19 cellular contexts compared by ENCODE assay signal in genomic region chr7:114786455-114786854, GRCh38.
DNase-seq lines count a peak whose midpoint lies in the region; ATAC-seq lines count a peak whose summit lies in the region.
"Had no signal": no experiment of that assay in that cellular context is flagged by ENCODE, and none has a peak within 500 bp of the region (broad histone marks: within the 10 kb centered on the region; RNA-seq: fewer than 3 reads in every experiment).

No MANE protein-coding gene starts in this region.

- H3K36me3 ChIP-seq in effector memory CD4-positive, alpha-beta T cell (ENCODE audit: control insufficient read depth, insufficient read depth, low read length) = no peaks in the 10 kb centered on the region
- H3K36me3 ChIP-seq: HAP-1 had no signal

- peak overlapping the region; percentile 10 for H3K4me3 ChIP-seq in effector memory CD4-positive, alpha-beta T cell (ENCODE audit: insufficient read depth, low read depth, low read length, poor library complexity, severe bottlenecking)
- H3K4me3 ChIP-seq: HAP-1 had no signal

- DNase-seq in activated T-cell treated with anti-CD3 and anti-CD28 coated beads, Interleukin-2, amount 50 U/mL, for 24 hours = no peak
- DNase-seq in activated T-cell treated with anti-CD3 and anti-CD28 coated beads, Interleukin-2, amount 50 U/mL, for 4 hours = no peak
- peak; percentile 35 for DNase-seq in activated CD4-positive, alpha-beta memory T cell treated with anti-CD3 and anti-CD28 coated beads for 36 hours
- DNase-seq in effector memory CD4-positive, alpha-beta T cell = no peak
- DNase-seq: ACHN; AML-193; DMS79; NCI-H187; NCI-H345; NCI-H526; NK-92 treated with Interleukin-12 subunit alpha and Interleukin-12 subunit beta, amount 100 ng/mL, for 24 hours; RPMI8226; SIG-M5 had no signal

- peaks cover 8% of the 10 kb centered on the region for H3K27me3 Mint-ChIP-seq in activated T-cell treated with anti-CD3 and anti-CD28 coated beads, Interleukin-2, amount 50 U/mL, for 24 hours
- H3K27me3 Mint-ChIP-seq in activated T-cell treated with anti-CD3 and anti-CD28 coated beads, Interleukin-2, amount 50 U/mL, for 4 hours (ENCODE audit: low read depth) = peaks cover 11% of the 10 kb centered on the region
- H3K27me3 Mint-ChIP-seq in activated CD4-positive, alpha-beta memory T cell treated with anti-CD3 and anti-CD28 coated beads for 36 hours = peaks cover 3% of the 10 kb centered on the region

- peak overlapping the region; percentile 39 for H3K4me3 Mint-ChIP-seq in activated T-cell treated with anti-CD3 and anti-CD28 coated beads, Interleukin-2, amount 50 U/mL, for 24 hours
- no peak overlapping the region for H3K4me3 Mint-ChIP-seq in activated T-cell treated with anti-CD3 and anti-CD28 coated beads, Interleukin-2, amount 50 U/mL, for 4 hours
- H3K4me3 Mint-ChIP-seq in activated CD4-positive, alpha-beta memory T cell treated with anti-CD3 and anti-CD28 coated beads for 36 hours = peak overlapping the region; percentile 35
- H3K4me3 Mint-ChIP-seq: CD14-positive monocyte had no signal

- H3K9me3 ChIP-seq in effector memory CD4-positive, alpha-beta T cell (ENCODE audit: control insufficient read depth, low read length) = no peaks in the 10 kb centered on the region
- H3K9me3 ChIP-seq: HAP-1 had no signal

- no peak overlapping the region for H3K27ac ChIP-seq in effector memory CD4-positive, alpha-beta T cell (ENCODE audit: insufficient read depth, low read length, poor library complexity, severe bottlenecking)
- H3K27ac ChIP-seq: HL-60 had no signal

- H3K9me3 Mint-ChIP-seq in activated T-cell treated with anti-CD3 and anti-CD28 coated beads, Interleukin-2, amount 50 U/mL, for 24 hours = peaks cover 7% of the 10 kb centered on the region
- peaks cover 3% of the 10 kb centered on the region for H3K9me3 Mint-ChIP-seq in activated T-cell treated with anti-CD3 and anti-CD28 coated beads, Interleukin-2, amount 50 U/mL, for 4 hours
- no peaks in the 10 kb centered on the region for H3K9me3 Mint-ChIP-seq in activated CD4-positive, alpha-beta memory T cell treated with anti-CD3 and anti-CD28 coated beads for 36 hours

- peaks cover 62% of the 10 kb centered on the region for H3K4me1 Mint-ChIP-seq in activated T-cell treated with anti-CD3 and anti-CD28 coated beads, Interleukin-2, amount 50 U/mL, for 24 hours (ENCODE audit: low read depth)
- H3K4me1 Mint-ChIP-seq in activated T-cell treated with anti-CD3 and anti-CD28 coated beads, Interleukin-2, amount 50 U/mL, for 4 hours (ENCODE audit: low read depth) = peaks cover 32% of the 10 kb centered on the region
- H3K4me1 Mint-ChIP-seq in activated CD4-positive, alpha-beta memory T cell treated with anti-CD3 and anti-CD28 coated beads for 36 hours (ENCODE audit: low read depth) = peaks cover 51% of the 10 kb centered on the region
- H3K4me1 Mint-ChIP-seq: CD14-positive monocyte had no signal

- no peak for ATAC-seq in activated T-cell treated with anti-CD3 and anti-CD28 coated beads, Interleukin-2, amount 50 U/mL, for 4 hours
- ATAC-seq in HG02885 (IDR thresholded peaks at IDR 0.05; ENCODE audit: poor library complexity, unreplicated experiment) (peak; percentile 44), GM19351 (IDR thresholded peaks at IDR 0.05; ENCODE audit: unreplicated experiment) (no peak), HG02588 (IDR thresholded peaks at IDR 0.05; ENCODE audit: unreplicated experiment) (no peak)

- H3K36me3 Mint-ChIP-seq in activated T-cell treated with anti-CD3 and anti-CD28 coated beads, Interleukin-2, amount 50 U/mL, for 24 hours (ENCODE audit: low read depth) = peaks cover 2% of the 10 kb centered on the region
- H3K36me3 Mint-ChIP-seq in activated T-cell treated with anti-CD3 and anti-CD28 coated beads, Interleukin-2, amount 50 U/mL, for 4 hours (ENCODE audit: insufficient read depth) = no peaks in the 10 kb centered on the region
- H3K36me3 Mint-ChIP-seq in activated CD4-positive, alpha-beta memory T cell treated with anti-CD3 and anti-CD28 coated beads for 36 hours = no peaks in the 10 kb centered on the region
- H3K36me3 Mint-ChIP-seq: CD14-positive monocyte had no signal

- H3K27me3 ChIP-seq in effector memory CD4-positive, alpha-beta T cell (replicated peaks; ENCODE audit: control insufficient read depth, insufficient read depth, low read length, poor library complexity, severe bottlenecking) = no peaks in the 10 kb centered on the region

- CTCF ChIA-PET in activated CD4-positive, alpha-beta memory T cell treated with anti-CD3 and anti-CD28 coated beads for 36 hours (lab: Charles Lee) = interaction anchor here (1.4 kb wide), 1 partner anchor 79 kb away, joined by 3 read pairs; no protein-coding TSS in a partner anchor

- no peaks in the 10 kb centered on the region for H3K4me1 ChIP-seq in effector memory CD4-positive, alpha-beta T cell (ENCODE audit: control insufficient read depth, insufficient read depth, low read length, poor library complexity, severe bottlenecking)
- H3K4me1 ChIP-seq: HAP-1 had no signal

- intact Hi-C loops in activated CD4-positive, alpha-beta memory T cell treated with anti-CD3 and anti-CD28 coated beads for 36 hours (cut with micrococcal nuclease) = no loop called here

- peak overlapping the region; percentile 79 for H3K27ac Mint-ChIP-seq in activated T-cell treated with anti-CD3 and anti-CD28 coated beads, Interleukin-2, amount 50 U/mL, for 24 hours
- peak overlapping the region; percentile 65 for H3K27ac Mint-ChIP-seq in activated CD4-positive, alpha-beta memory T cell treated with anti-CD3 and anti-CD28 coated beads for 36 hours
- H3K27ac Mint-ChIP-seq: CD14-positive monocyte had no signal

- POLR2A ChIA-PET in activated CD4-positive, alpha-beta memory T cell treated with anti-CD3 and anti-CD28 coated beads for 36 hours (lab: Charles Lee) = interaction anchor here (0.9 kb wide), 1 partner anchor 47 kb away, joined by 4 read pairs; no protein-coding TSS in a partner anchor
